ENCODE assay signal across 10 cellular contexts in genomic region chr20:5719861-5720401, GRCh38. TPM values are rescaled to one million over a fixed set of nuclear protein-coding genes. Genes with fewer than 3 reads are reported as not detected.
DNase-seq lines count a peak whose midpoint lies in the region; ATAC-seq and TF ChIP-seq lines count a peak whose summit lies in the region.
"Had no signal": no experiment of that assay in that cellular context is flagged by ENCODE, and none has a peak within 500 bp of the region (broad histone marks: within the 10 kb centered on the region; RNA-seq: fewer than 3 reads in every experiment).

No MANE protein-coding gene starts in this region.

- CTCF ChIA-PET in MCF 10A (lab: Yijun Ruan, JAX) = interaction anchor here (0.5 to 0.6 kb wide), 3 partner anchors 14 to 150 kb away, joined by 3 read pairs; no protein-coding TSS in a partner anchor

- no peak overlapping the region for H3K4me3 Mint-ChIP-seq in MCF 10A (ENCODE audit: unreplicated experiment)

- H3K79me2 ChIP-seq in OCI-LY1 (ENCODE audit: insufficient read depth, low read length) = no peaks in the 10 kb centered on the region

- no peaks in the 10 kb centered on the region for H3K27me3 Mint-ChIP-seq in MCF 10A (ENCODE audit: insufficient read depth, unreplicated experiment)

- H3K4me3 ChIP-seq in breast epithelium (no peak overlapping the region), OCI-LY1 (ENCODE audit: low read depth, low read length, poor library complexity, severe bottlenecking) (no peak overlapping the region), upper lobe of right lung (no peak overlapping the region)
- H3K4me3 ChIP-seq: esophagus muscularis mucosa had no signal

- peaks cover 8% of the 10 kb centered on the region for H3K9me3 Mint-ChIP-seq in MCF 10A (ENCODE audit: unreplicated experiment)

- no peak for TF ChIP-seq POLR2A in breast epithelium (IDR thresholded peaks at IDR 0.05)

- ATAC-seq in upper lobe of right lung = peak; percentile 36
- ATAC-seq in GM19452 (IDR thresholded peaks at IDR 0.05; ENCODE audit: unreplicated experiment) = no peak

- TF ChIP-seq CTCF in MCF 10A (IDR thresholded peaks at IDR 0.05; ENCODE audit: unreplicated experiment) (no peak), breast epithelium (IDR thresholded peaks at IDR 0.05) (no peak), OCI-LY1 (IDR thresholded peaks at IDR 0.05; ENCODE audit: low read length) (no peak), upper lobe of right lung (IDR thresholded peaks at IDR 0.05) (no peak)

- H3K27me3 ChIP-seq in breast epithelium (no peaks in the 10 kb centered on the region), OCI-LY1 (ENCODE audit: insufficient read depth, low read length) (no peaks in the 10 kb centered on the region), upper lobe of right lung (no peaks in the 10 kb centered on the region)
- H3K27me3 ChIP-seq: esophagus muscularis mucosa had no signal

- H2AFZ ChIP-seq in OCI-LY1 (ENCODE audit: low read length) = no peak overlapping the region

- intact Hi-C loops in MCF 10A (cut with micrococcal nuclease) (no loop called here), breast epithelium (cut with DNase I; ENCODE audit: low total_unique reads) (no loop called here), upper lobe of right lung (cut with DNase I) (no loop called here)

- H3K36me3 ChIP-seq in breast epithelium (no peaks in the 10 kb centered on the region), OCI-LY1 (ENCODE audit: insufficient read depth, low read length) (no peaks in the 10 kb centered on the region), upper lobe of right lung (no peaks in the 10 kb centered on the region)
- H3K36me3 ChIP-seq: esophagus muscularis mucosa had no signal

- peak; percentile 43 for DNase-seq in MCF 10A (ENCODE audit: unreplicated experiment)
- DNase-seq in breast epithelium (ENCODE audit: low spot score in 2 of 2) = no peak
- peak; percentile 24 for DNase-seq in cerebellar cortex (ENCODE audit: low spot score)
- DNase-seq in upper lobe of right lung = no peak
- no peak for DNase-seq in Kasumi-1 (lab: John Stamatoyannopoulos, UW)
- no peak for DNase-seq in NCI-H128 (lab: John Stamatoyannopoulos, UW; ENCODE audit: unreplicated experiment)
- DNase-seq: NCI-H82 had no signal

- no peaks in the 10 kb centered on the region for H3K4me1 ChIP-seq in breast epithelium
- H3K4me1 ChIP-seq in OCI-LY1 (ENCODE audit: insufficient read depth, low read length, severe bottlenecking) = peaks cover 45% of the 10 kb centered on the region
- H3K4me1 ChIP-seq in upper lobe of right lung = peaks cover 12% of the 10 kb centered on the region

- H3K9me2 ChIP-seq in OCI-LY1 (ENCODE audit: low read depth, low read length) = no peaks in the 10 kb centered on the region

- H3K9me3 ChIP-seq in breast epithelium = peaks cover 0 to 8% of the 10 kb centered on the region in 2 donors
- peaks cover 3% of the 10 kb centered on the region; the same call in 1 of the 2 replicates for H3K9me3 ChIP-seq in OCI-LY1 (ENCODE audit: low read length)
- H3K9me3 ChIP-seq in upper lobe of right lung = no peaks in the 10 kb centered on the region

- no peaks in the 10 kb centered on the region for H3K36me3 Mint-ChIP-seq in MCF 10A (ENCODE audit: insufficient read depth, unreplicated experiment)

- POLR2A ChIA-PET in MCF 10A (lab: Yijun Ruan, JAX) = interaction anchor here (0.6 to 1.1 kb wide), 2 partner anchors 14 to 30 kb away, joined by 3 read pairs; partner anchors contain the start of gene SHLD1

- no peaks in the 10 kb centered on the region for H3F3A ChIP-seq in OCI-LY1 (ENCODE audit: insufficient read depth, low read length)

- no peak overlapping the region; the same call in 1 of the 2 replicates for H3K9ac ChIP-seq in OCI-LY1 (ENCODE audit: low read length)

- BruUV-seq in MCF 10A (replicated peaks; lab: Mats Ljungman, UMichigan) = no TSS peak

- H3K27ac ChIP-seq in breast epithelium (no peak overlapping the region), OCI-LY1 (ENCODE audit: low read depth, low read length, poor library complexity, severe bottlenecking) (peak overlapping the region; percentile 68), upper lobe of right lung (no peak overlapping the region)

- H3K4me2 ChIP-seq in OCI-LY1 (ENCODE audit: low read length) = peak overlapping the region; percentile 1; the same call in 1 of the 2 replicates

- no peak overlapping the region for H3K27ac Mint-ChIP-seq in MCF 10A (ENCODE audit: low read depth, unreplicated experiment)

- H4K20me1 ChIP-seq in OCI-LY1 (ENCODE audit: insufficient read depth, low read length) = no peaks in the 10 kb centered on the region

- H3K4me1 Mint-ChIP-seq in MCF 10A (ENCODE audit: insufficient read depth, unreplicated experiment) = peaks cover 25% of the 10 kb centered on the region

RNA-seq across cellular contexts. Expression of gene SHLD1, which starts 30.3 kb away (rescaled TPM):
- 2.3 and 3.3 TPM in 2 replicates for total RNA-seq in MCF 10A (2022)
- total RNA-seq in breast epithelium = 1 to 10 TPM; 2.7 to 7.3 (median 6.6) TPM
- total RNA-seq in upper lobe of right lung = 5.8 TPM

Comparison
In these comparisons a context has a peak if more than half of its experiments do, and no peak if none do; other contexts are left out.
1. DNase-seq: peak in MCF 10A (single experiment) and cerebellar cortex (single experiment); none in breast epithelium (0 of 2), upper lobe of right lung (single experiment), Kasumi-1 (0 of 2) and NCI-H128 (single experiment).